27 cellular contexts compared by ENCODE assay signal in the genomic region with DNA sequence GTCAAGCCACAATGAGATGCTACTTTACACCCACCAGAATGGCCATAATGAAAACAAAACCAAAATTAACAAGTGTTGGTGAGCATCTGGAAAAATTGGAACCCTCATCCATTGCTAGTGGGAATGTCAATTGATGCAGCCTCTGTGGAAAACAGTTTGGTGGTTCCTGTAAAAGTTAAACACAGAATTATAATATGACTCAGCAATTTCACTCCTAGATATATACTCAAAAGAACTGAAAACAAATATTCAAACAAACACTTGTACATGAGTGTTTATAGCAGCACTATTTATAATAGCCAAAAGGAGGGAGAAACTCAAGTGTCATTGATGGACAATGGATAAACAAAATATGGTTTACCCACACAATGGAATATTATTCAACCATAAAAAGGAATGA.
"Had no signal": no experiment of that assay in that cellular context is flagged by ENCODE, and none has a peak within 500 bp of the region (broad histone marks: within the 10 kb centered on the region; RNA-seq: fewer than 3 reads in every experiment).

No MANE protein-coding gene starts in this region.

- H3K9me3 ChIP-seq: Peyer's patch, SJSA1 had no signal

- H3K36me3 Mint-ChIP-seq: activated CD8-positive, alpha-beta memory T cell treated with anti-CD3 and anti-CD28 coated beads, Interleukin-2, amount 10 ng/mL, durations not matched to agents 7 days and 5 days had no signal

- H3K36me3 ChIP-seq: brain microvascular endothelial cell, cardiac muscle cell, Peyer's patch, SJSA1 had no signal

- DNase-seq: activated CD4-positive, alpha-beta T cell treated with anti-CD3 and anti-CD28 coated beads for 48 hours; activated CD4-positive, alpha-beta T cell treated with anti-CD3 and anti-CD28 coated beads, Interleukin-2, amount 50 U/mL, for 48 hours; activated CD8-positive, alpha-beta memory T cell treated with anti-CD3 and anti-CD28 coated beads, Interleukin-2, amount 10 ng/mL, durations not matched to agents 7 days and 5 days; activated gamma-delta T cell; activated naive CD4-positive, alpha-beta T cell treated with anti-CD3 and anti-CD28 coated beads for 36 hours; activated T-cell treated with anti-CD3 and anti-CD28 coated beads, Interleukin-2, amount 50 U/mL, for 48 hours; brain microvascular endothelial cell; cerebellar nuclear complex; NCI-H1092; NCI-H1417; NCI-H1930; NCI-H2171 treated with DMSO at 0.1 percent for 48 hours; NCI-H226; NCI-H69; NK-92 treated with Interleukin-12 subunit alpha and Interleukin-12 subunit beta, amount 100 ng/mL, for 24 hours; OCI-M1; Peyer's patch; SHP77; SW 1271 had no signal

- H3K27me3 Mint-ChIP-seq: activated CD8-positive, alpha-beta memory T cell treated with anti-CD3 and anti-CD28 coated beads, Interleukin-2, amount 10 ng/mL, durations not matched to agents 7 days and 5 days; activated naive CD8-positive, alpha-beta T cell had no signal

- H3K27me3 ChIP-seq: brain microvascular endothelial cell, cardiac muscle cell, Peyer's patch, SJSA1 had no signal

- ATAC-seq: activated CD4-positive, CD25-positive, alpha-beta regulatory T cell treated with anti-CD3 and anti-CD28 coated beads, Interleukin-2, amount 50 U/mL, for 24 hours; activated CD8-positive, alpha-beta memory T cell treated with anti-CD3 and anti-CD28 coated beads, Interleukin-2, amount 10 ng/mL, durations not matched to agents 7 days and 5 days; activated T-helper 17 cell treated with anti-CD3 and anti-CD28 coated beads, Interleukin-2, amount 50 U/mL, for 72 hours; SK-N-SH treated with all-trans-retinoic acid at 6 μM for 48 hours had no signal

- H3K4me1 Mint-ChIP-seq: activated CD8-positive, alpha-beta memory T cell treated with anti-CD3 and anti-CD28 coated beads, Interleukin-2, amount 10 ng/mL, durations not matched to agents 7 days and 5 days had no signal

- H3K4me3 Mint-ChIP-seq: activated CD8-positive, alpha-beta memory T cell treated with anti-CD3 and anti-CD28 coated beads, Interleukin-2, amount 10 ng/mL, durations not matched to agents 7 days and 5 days; activated naive CD4-positive, alpha-beta T cell treated with anti-CD3 and anti-CD28 coated beads for 36 hours; activated naive CD8-positive, alpha-beta T cell; activated T-helper 17 cell treated with anti-CD3 and anti-CD28 coated beads, Interleukin-2, amount 50 U/mL, for 72 hours; T-helper 2 cell treated with Interferon-gamma antibody and Interleukin-4, amounts not matched to agents 5 μg/mL and 100 μg/mL, for 36 hours had no signal

- H3K27ac Mint-ChIP-seq: activated CD8-positive, alpha-beta memory T cell treated with anti-CD3 and anti-CD28 coated beads, Interleukin-2, amount 10 ng/mL, durations not matched to agents 7 days and 5 days; activated naive CD4-positive, alpha-beta T cell treated with anti-CD3 and anti-CD28 coated beads for 36 hours; activated naive CD8-positive, alpha-beta T cell; activated T-helper 17 cell treated with anti-CD3 and anti-CD28 coated beads, Interleukin-2, amount 50 U/mL, for 72 hours; T-helper 2 cell treated with Interferon-gamma antibody and Interleukin-4, amounts not matched to agents 5 μg/mL and 100 μg/mL, for 36 hours had no signal

- H3K9me3 Mint-ChIP-seq: activated naive CD4-positive, alpha-beta T cell treated with anti-CD3 and anti-CD28 coated beads for 36 hours; activated T-helper 17 cell treated with anti-CD3 and anti-CD28 coated beads, Interleukin-2, amount 50 U/mL, for 72 hours; T-helper 2 cell treated with Interferon-gamma antibody and Interleukin-4, amounts not matched to agents 5 μg/mL and 100 μg/mL, for 36 hours had no signal

- H3K4me3 ChIP-seq: cardiac muscle cell, Peyer's patch, SJSA1 had no signal

- H3K27ac ChIP-seq: brain microvascular endothelial cell, cardiac muscle cell, Peyer's patch, RWPE1, SJSA1 had no signal
